Comparison of ENCODE assay signal across 10 cellular contexts in genomic region chr3:185630182-185630622, GRCh38. TPM values are rescaled to one million over a fixed set of nuclear protein-coding genes. Genes with fewer than 3 reads are reported as not detected.
DNase-seq lines count a peak whose midpoint lies in the region; ATAC-seq and TF ChIP-seq lines count a peak whose summit lies in the region.
"Had no signal": no experiment of that assay in that cellular context is flagged by ENCODE, and none has a peak within 500 bp of the region (broad histone marks: within the 10 kb centered on the region; RNA-seq: fewer than 3 reads in every experiment).

No MANE protein-coding gene starts in this region.

- H3K36me3 Mint-ChIP-seq in CD14-positive monocyte, result peaks cover 43 to 55% of the 10 kb centered on the region in 2 donors
- peaks cover 3 to 17% (median 10%) of the 10 kb centered on the region in 5 donors for H3K36me3 Mint-ChIP-seq in naive thymus-derived CD4-positive, alpha-beta T cell

- H3K4me1 ChIP-seq in osteoblast (ENCODE audit: insufficient read depth, low read length) (peaks cover 16% of the 10 kb centered on the region), prostate gland (replicated peaks) (no peaks in the 10 kb centered on the region)
- no peaks in the 10 kb centered on the region for H3K4me1 ChIP-seq in naive thymus-derived CD4-positive, alpha-beta T cell (ENCODE audit: control insufficient read depth in 2 of 2, insufficient read depth in 2 of 2, low read length in 2 of 2)

- H3K27me3 ChIP-seq in osteoblast (ENCODE audit: insufficient read depth, low read length) (no peaks in the 10 kb centered on the region), prostate gland (replicated peaks; ENCODE audit: insufficient read depth) (no peaks in the 10 kb centered on the region)
- H3K27me3 ChIP-seq in naive thymus-derived CD4-positive, alpha-beta T cell (ENCODE audit: control insufficient read depth in 2 of 2, insufficient read depth in 2 of 2, low read length in 2 of 2), result no peaks in the 10 kb centered on the region

- peaks cover 20% of the 10 kb centered on the region for H3K4me1 Mint-ChIP-seq in CD14-positive monocyte
- peaks cover 0 to 11% (median 7%) of the 10 kb centered on the region in 7 donors for H3K4me1 Mint-ChIP-seq in naive thymus-derived CD4-positive, alpha-beta T cell

- peaks cover 17% of the 10 kb centered on the region for H3K36me3 ChIP-seq in osteoblast (ENCODE audit: insufficient read depth, low read length)
- peaks cover 0 to 39% (median 9%) of the 10 kb centered on the region in 3 experiments for H3K36me3 ChIP-seq in naive thymus-derived CD4-positive, alpha-beta T cell (ENCODE audit: control insufficient read depth in 2 of 3, insufficient read depth in 3 of 3, low read length in 3 of 3)
- H3K36me3 ChIP-seq in prostate gland, result no peaks in the 10 kb centered on the region

- intact Hi-C loops in CD14-positive monocyte (cut with micrococcal nuclease) (no loop called here), prostate gland (cut with DNase I) (no loop called here)
- intact Hi-C loops in naive thymus-derived CD4-positive, alpha-beta T cell (cut with micrococcal nuclease), result no loop called here

- H3K4me3 ChIP-seq in fibroblast of villous mesenchyme (ENCODE audit: low read depth, low read length), result no peak overlapping the region
- H3K4me3 ChIP-seq in osteoblast (ENCODE audit: insufficient read depth, low read length), result no peak overlapping the region
- no peak overlapping the region for H3K4me3 ChIP-seq in naive thymus-derived CD4-positive, alpha-beta T cell (ENCODE audit: low read length)
- no peak overlapping the region for H3K4me3 ChIP-seq in prostate gland

- H3K27ac ChIP-seq in osteoblast (ENCODE audit: low read depth, low read length) (peak overlapping the region; percentile 9), prostate gland (peak overlapping the region in 1 of 2 donors; percentile 16)
- H3K27ac ChIP-seq in naive thymus-derived CD4-positive, alpha-beta T cell (ENCODE audit: low read depth, low read length), result no peak overlapping the region

- CTCF ChIA-PET in naive thymus-derived CD4-positive, alpha-beta T cell (lab: Charles Lee), result no interaction called here

- no peaks in the 10 kb centered on the region for H4K20me1 ChIP-seq in osteoblast (ENCODE audit: insufficient read depth, low read length)

- peaks cover 0 to 2% (median 0%) of the 10 kb centered on the region in 3 donors for H3K27me3 Mint-ChIP-seq in CD14-positive monocyte (ENCODE audit: low read depth in 3 of 3)
- no peaks in the 10 kb centered on the region for H3K27me3 Mint-ChIP-seq in naive thymus-derived CD4-positive, alpha-beta T cell

- no peak overlapping the region for H3K4me3 Mint-ChIP-seq in CD14-positive monocyte
- H3K4me3 Mint-ChIP-seq in naive thymus-derived CD4-positive, alpha-beta T cell, result no peak overlapping the region

- H3K27ac Mint-ChIP-seq in CD14-positive monocyte, result peak overlapping the region in 4 of 7 donors; percentile 6 to 43 (median 26)
- H3K27ac Mint-ChIP-seq in naive thymus-derived CD4-positive, alpha-beta T cell, result peak overlapping the region in 4 of 9 donors; percentile 16 to 68 (median 40)

- ATAC-seq in SK-N-SH treated with all-trans-retinoic acid at 6 μM for 48 hours (peak; percentile 28), HG03045 (IDR thresholded peaks at IDR 0.05; ENCODE audit: unreplicated experiment) (no peak), HG02798 (IDR thresholded peaks at IDR 0.05; ENCODE audit: poor library complexity, unreplicated experiment) (no peak)
- ATAC-seq in naive thymus-derived CD4-positive, alpha-beta T cell, result no peak
- ATAC-seq: HCT116 had no signal

- 24% methylated on average over 6 of the region's 6 CpGs for WGBS in prostate gland

- POLR2A ChIA-PET in naive thymus-derived CD4-positive, alpha-beta T cell (lab: Charles Lee), result interaction anchor here (0.7 kb wide), 1 partner anchor 459 kb away, joined by 3 read pairs; no protein-coding TSS in a partner anchor

- DNase-seq in CD14-positive monocyte (ENCODE audit: low spot score) (no peak), fibroblast of villous mesenchyme (ENCODE audit: low read depth) (peak; percentile 31), osteoblast (ENCODE audit: insufficient read length, low spot score, missing footprints) (peak; percentile 78), prostate gland (ENCODE audit: low spot score) (no peak)
- DNase-seq in naive thymus-derived CD4-positive, alpha-beta T cell, result no peak
- DNase-seq: NCI-H1694 treated with DMSO at 0.1 percent for 48 hours had no signal

- no peak for TF ChIP-seq CTCF in CD14-positive monocyte (IDR thresholded peaks at IDR 0.05)
- TF ChIP-seq CTCF in fibroblast of villous mesenchyme (IDR thresholded peaks at IDR 0.05; ENCODE audit: insufficient read depth, low read depth, low read length), result no peak
- TF ChIP-seq CTCF in osteoblast (IDR thresholded peaks at IDR 0.05; ENCODE audit: extremely low read depth, low read depth, low read length), result no peak
- TF ChIP-seq CTCF in prostate gland (IDR thresholded peaks at IDR 0.05), result no peak

- no peaks in the 10 kb centered on the region for H3K79me2 ChIP-seq in osteoblast (ENCODE audit: insufficient read depth, low read length)

- peak overlapping the region; percentile 46 for H3K4me2 ChIP-seq in osteoblast (ENCODE audit: insufficient read depth, low read length)

- no peak overlapping the region for H2AFZ ChIP-seq in osteoblast (ENCODE audit: low read length)

- H3K9me3 ChIP-seq in osteoblast (ENCODE audit: low read depth, low read length), result no peaks in the 10 kb centered on the region
- H3K9me3 ChIP-seq in naive thymus-derived CD4-positive, alpha-beta T cell (ENCODE audit: control insufficient read depth in 2 of 3, low read length in 3 of 3), result no peaks in the 10 kb centered on the region
- no peaks in the 10 kb centered on the region for H3K9me3 ChIP-seq in prostate gland

- no peaks in the 10 kb centered on the region for H3K9me3 Mint-ChIP-seq in CD14-positive monocyte
- no peaks in the 10 kb centered on the region for H3K9me3 Mint-ChIP-seq in naive thymus-derived CD4-positive, alpha-beta T cell

- no peak for TF ChIP-seq POLR2A in prostate gland (IDR thresholded peaks at IDR 0.05)

TF ChIP-seq in SK-N-SH treated with all-trans-retinoic acid at 6 μM for 48 hours, 23 proteins besides CTCF, POLR2A, EP300 and RAD21:
- TF ChIP-seq SNAI2 (CRISPR knock-in tag; IDR thresholded peaks at IDR 0.05) (no peak), CREB5 (CRISPR knock-in tag; IDR thresholded peaks at IDR 0.05; ENCODE audit: low read depth) (no peak), ESRRG (CRISPR knock-in tag; IDR thresholded peaks at IDR 0.05) (no peak), ARNTL (CRISPR knock-in tag; IDR thresholded peaks at IDR 0.05; ENCODE audit: borderline replicate concordance, low read depth) (no peak), OSR1 (CRISPR knock-in tag; IDR thresholded peaks at IDR 0.05) (no peak), ZFP30 (CRISPR knock-in tag; IDR thresholded peaks at IDR 0.05) (no peak)
- TF ChIP-seq, protein P1, sequence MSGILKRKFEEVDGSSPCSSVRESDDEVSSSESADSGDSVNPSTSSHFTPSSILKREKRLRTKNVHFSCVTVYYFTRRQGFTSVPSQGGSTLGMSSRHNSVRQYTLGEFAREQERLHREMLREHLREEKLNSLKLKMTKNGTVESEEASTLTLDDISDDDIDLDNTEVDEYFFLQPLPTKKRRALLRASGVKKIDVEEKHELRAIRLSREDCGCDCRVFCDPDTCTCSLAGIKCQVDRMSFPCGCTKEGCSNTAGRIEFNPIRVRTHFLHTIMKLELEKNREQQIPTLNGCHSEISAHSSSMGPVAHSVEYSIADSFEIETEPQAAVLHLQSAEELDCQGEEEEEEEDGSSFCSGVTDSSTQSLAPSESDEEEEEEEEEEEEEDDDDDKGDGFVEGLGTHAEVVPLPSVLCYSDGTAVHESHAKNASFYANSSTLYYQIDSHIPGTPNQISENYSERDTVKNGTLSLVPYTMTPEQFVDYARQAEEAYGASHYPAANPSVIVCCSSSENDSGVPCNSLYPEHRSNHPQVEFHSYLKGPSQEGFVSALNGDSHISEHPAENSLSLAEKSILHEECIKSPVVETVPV (CRISPR knock-in tag; IDR thresholded peaks at IDR 0.05), result no peak

RNA-seq across cellular contexts. Expression of gene SENP2, which starts 44.1 kb away (rescaled TPM):
- polyA plus RNA-seq in CD14-positive monocyte, result 10 to 100 TPM; 13.4 to 21.0 TPM
- total RNA-seq in fibroblast of villous mesenchyme, result 22.2 and 29.4 TPM in 2 replicates
- total RNA-seq in osteoblast, result 24.6 and 27.7 TPM in 2 replicates
- 10 to 100 TPM; 30.0 to 59.2 (median 47.3) TPM for total RNA-seq in naive thymus-derived CD4-positive, alpha-beta T cell
- polyA plus RNA-seq in naive thymus-derived CD4-positive, alpha-beta T cell, result 10 to 100 TPM; 11.0 to 19.4 TPM
- 10 to 100 TPM; 25.3 to 27.0 TPM for total RNA-seq in prostate gland

Comparison
In these comparisons a context has a peak if more than half of its experiments do, and no peak if none do; other contexts are left out.
1. DNase-seq: peak in fibroblast of villous mesenchyme (single experiment) and osteoblast (single experiment); none in CD14-positive monocyte (single experiment), naive thymus-derived CD4-positive, alpha-beta T cell (0 of 9) and prostate gland (single experiment).